In genomic region chr12:98465950-98466349, GRCh38 we compare ENCODE assay signal across 17 cellular contexts.
"Had no signal": no experiment of that assay in that cellular context is flagged by ENCODE, and none has a peak within 500 bp of the region (broad histone marks: within the 10 kb centered on the region; RNA-seq: fewer than 3 reads in every experiment).

No MANE protein-coding gene starts in this region.

- H3K4me3 Mint-ChIP-seq: activated naive CD8-positive, alpha-beta T cell; naive B cell; stimulated activated naive B cell treated with anti-CD40 and anti-IgM and Interleukin-4, amounts not matched to agents 10 μg/mL and 1 μg/mL and 100 μg/mL, for 72 hours; T-helper 1 cell treated with Interleukin-12 subunit alpha and Interleukin-12 subunit beta and Interleukin-4 antibody, amounts not matched to agents 30 μg/mL and 1 μg/mL, for 36 hours had no signal

- DNase-seq: activated CD4-positive, CD25-positive, alpha-beta regulatory T cell treated with anti-CD3 and anti-CD28 coated beads, Interleukin-2, amount 50 U/mL, for 72 hours; dermis blood vessel endothelial cell; effector memory CD4-positive, alpha-beta T cell; gastrocnemius medialis; heart right ventricle; left lung; mammary epithelial cell; naive B cell; ovary; right lobe of liver; spleen; stimulated activated naive B cell treated with anti-CD40 and anti-IgM and Interleukin-4, amounts not matched to agents 10 μg/mL and 1 μg/mL and 100 μg/mL, for 72 hours; upper lobe of right lung had no signal

- H3K27ac Mint-ChIP-seq: activated naive CD8-positive, alpha-beta T cell; naive B cell; stimulated activated naive B cell treated with anti-CD40 and anti-IgM and Interleukin-4, amounts not matched to agents 10 μg/mL and 1 μg/mL and 100 μg/mL, for 72 hours; T-helper 1 cell treated with Interleukin-12 subunit alpha and Interleukin-12 subunit beta and Interleukin-4 antibody, amounts not matched to agents 30 μg/mL and 1 μg/mL, for 36 hours had no signal

- H3K4me1 Mint-ChIP-seq: naive B cell; stimulated activated naive B cell treated with anti-CD40 and anti-IgM and Interleukin-4, amounts not matched to agents 10 μg/mL and 1 μg/mL and 100 μg/mL, for 72 hours had no signal

- H3K27me3 ChIP-seq: cardiac muscle cell, gastrocnemius medialis, heart right ventricle, left lung, ovary, right lobe of liver, spleen, upper lobe of right lung had no signal

- H3K4me1 ChIP-seq: right lobe of liver had no signal

- H3K27ac ChIP-seq: cardiac muscle cell, gastrocnemius medialis, heart right ventricle, left lung, ovary, right lobe of liver, spleen, upper lobe of right lung, VCaP had no signal

- H3K9me3 ChIP-seq: gastrocnemius medialis, heart right ventricle, left lung, ovary, right lobe of liver, spleen, upper lobe of right lung had no signal

- H3K36me3 ChIP-seq: cardiac muscle cell, gastrocnemius medialis, heart right ventricle, left lung, ovary, right lobe of liver, spleen, upper lobe of right lung had no signal

- H3K27me3 Mint-ChIP-seq: activated naive CD8-positive, alpha-beta T cell had no signal

- H3K4me3 ChIP-seq: cardiac muscle cell, gastrocnemius medialis, heart right ventricle, left lung, ovary, right lobe of liver, spleen, upper lobe of right lung had no signal

- H3K36me3 Mint-ChIP-seq: activated naive CD8-positive, alpha-beta T cell; naive B cell; stimulated activated naive B cell treated with anti-CD40 and anti-IgM and Interleukin-4, amounts not matched to agents 10 μg/mL and 1 μg/mL and 100 μg/mL, for 72 hours had no signal

- H3K9me3 Mint-ChIP-seq: naive B cell; stimulated activated naive B cell treated with anti-CD40 and anti-IgM and Interleukin-4, amounts not matched to agents 10 μg/mL and 1 μg/mL and 100 μg/mL, for 72 hours; T-helper 1 cell treated with Interleukin-12 subunit alpha and Interleukin-12 subunit beta and Interleukin-4 antibody, amounts not matched to agents 30 μg/mL and 1 μg/mL, for 36 hours had no signal
